In genomic region chr11:57248780-57249383, GRCh38 we compare ENCODE assay signal across 9 cellular contexts. TPM values are rescaled to one million over a fixed set of nuclear protein-coding genes. Genes with fewer than 3 reads are reported as not detected.
A peak's percentile ranks its signal among the peaks of the same experiment; 100 is the strongest.
DNase-seq lines count a peak whose midpoint lies in the region; ATAC-seq, FAIRE-seq and TF ChIP-seq lines count a peak whose summit lies in the region.
"Had no signal": no experiment of that assay in that cellular context is flagged by ENCODE, and none has a peak within 500 bp of the region (broad histone marks: within the 10 kb centered on the region; RNA-seq: fewer than 3 reads in every experiment).

No MANE protein-coding gene starts in this region.

- H3K79me2 ChIP-seq in OCI-LY3 (ENCODE audit: low read length): no peaks in the 10 kb centered on the region
- H3K79me2 ChIP-seq in keratinocyte (ENCODE audit: control insufficient read depth, insufficient read depth, low read length): no peaks in the 10 kb centered on the region

- H3K4me1 ChIP-seq in OCI-LY3 (ENCODE audit: low read length) (peaks cover 5% of the 10 kb centered on the region; the same call in 1 of the 2 replicates), keratinocyte (ENCODE audit: control insufficient read depth, extremely low read depth, insufficient read depth, low read length) (peaks cover 13% of the 10 kb centered on the region)

- H3K27ac ChIP-seq in OCI-LY3 (ENCODE audit: low read length) (no peak overlapping the region), brain microvascular endothelial cell (no peak overlapping the region), keratinocyte (ENCODE audit: control insufficient read depth, insufficient read depth, low read length) (peak overlapping the region; percentile 22)
- H3K27ac ChIP-seq: SK-N-MC had no signal

- no peak for DNase-seq in D721Med (ENCODE audit: insufficient read length, low spot score)
- DNase-seq in brain microvascular endothelial cell: peak; percentile 77
- DNase-seq in keratinocyte (ENCODE audit: low read depth, low spot score): no peak
- DNase-seq in stimulated activated CD8-positive, alpha-beta memory T cell treated with anti-CD3 and anti-CD28 coated beads, Interleukin-4, amount 100 ng/mL, for 48 hours: peak; percentile 47

- no peak overlapping the region for H3K9ac ChIP-seq in OCI-LY3 (ENCODE audit: low read length)
- peak overlapping the region; percentile 18 for H3K9ac ChIP-seq in keratinocyte (ENCODE audit: control insufficient read depth, extremely low read depth, insufficient read depth, low read length)

- peaks cover 32% of the 10 kb centered on the region for H3K27me3 ChIP-seq in OCI-LY3 (ENCODE audit: low read depth, low read length)
- no peaks in the 10 kb centered on the region for H3K27me3 ChIP-seq in brain microvascular endothelial cell (replicated peaks)
- H3K27me3 ChIP-seq in keratinocyte (ENCODE audit: control insufficient read depth, extremely low read depth, insufficient read depth, low read length): no peaks in the 10 kb centered on the region

- in situ Hi-C loops in brain microvascular endothelial cell (cut with HindIII; ENCODE audit: low pct_ligation_motif_present, low sequenced_read_pairs): no loop called here

- H3K4me3 ChIP-seq in OCI-LY3 (ENCODE audit: low read length): no peak overlapping the region
- H3K4me3 ChIP-seq in brain microvascular endothelial cell (ENCODE audit: low read depth, low read length): no peak overlapping the region
- peak overlapping the region in 1 of 3 experiments; percentile 49 for H3K4me3 ChIP-seq in keratinocyte (ENCODE audit: control insufficient read depth in 2 of 3, extremely low read depth in 1 of 3, insufficient read depth in 2 of 3, low read depth in 1 of 3, low read length in 3 of 3)
- H3K4me3 ChIP-seq: SK-N-MC had no signal

- dilution Hi-C loops in keratinocyte (cut with MboI; ENCODE audit: extremely low pct_ligation_motif_present, low sequenced_read_pairs): no loop called here

- H3K4me2 ChIP-seq in OCI-LY3 (ENCODE audit: low read length) (peak overlapping the region; percentile 18; the same call in 1 of the 2 replicates), keratinocyte (ENCODE audit: control insufficient read depth, extremely low read depth, insufficient read depth, low read depth, low read length) (peak overlapping the region; percentile 50)

- H4K20me1 ChIP-seq in OCI-LY3 (ENCODE audit: insufficient read depth, low read length) (no peaks in the 10 kb centered on the region), keratinocyte (ENCODE audit: control insufficient read depth, extremely low read depth, insufficient read depth, low read length) (no peaks in the 10 kb centered on the region)

- no peaks in the 10 kb centered on the region for H3K9me1 ChIP-seq in keratinocyte (ENCODE audit: control insufficient read depth, extremely low read depth, insufficient read depth, low read length)

- peak; percentile 50 for ATAC-seq in GM19328 (IDR thresholded peaks at IDR 0.05; ENCODE audit: unreplicated experiment)
- peak; percentile 45 for ATAC-seq in HG03520 (IDR thresholded peaks at IDR 0.05; ENCODE audit: unreplicated experiment)
- ATAC-seq in HG02763 (IDR thresholded peaks at IDR 0.05; ENCODE audit: unreplicated experiment): no peak

- FAIRE-seq in D721Med (lab: Jason Lieb, UNC) (no peak), keratinocyte (lab: Jason Lieb, UNC) (no peak)

- H2AFZ ChIP-seq in OCI-LY3 (ENCODE audit: low read depth, low read length) (no peak overlapping the region), keratinocyte (ENCODE audit: control insufficient read depth, low read length) (no peak overlapping the region)

- H3K36me3 ChIP-seq in OCI-LY3 (replicated peaks; ENCODE audit: low read depth, low read length) (no peaks in the 10 kb centered on the region), brain microvascular endothelial cell (replicated peaks) (no peaks in the 10 kb centered on the region), keratinocyte (ENCODE audit: control insufficient read depth in 2 of 2, extremely low read depth in 1 of 2, insufficient read depth in 2 of 2, low read length in 2 of 2) (no peaks in the 10 kb centered on the region)

- H3K9me3 ChIP-seq in OCI-LY3 (ENCODE audit: insufficient read depth, low read length) (no peaks in the 10 kb centered on the region), keratinocyte (ENCODE audit: control insufficient read depth, low read depth, low read length) (no peaks in the 10 kb centered on the region)

- TF ChIP-seq CTCF in D721Med (IDR thresholded peaks at IDR 0.05; ENCODE audit: insufficient read depth, missing control alignments): peak; percentile 48
- TF ChIP-seq CTCF in OCI-LY3 (IDR thresholded peaks at IDR 0.05; ENCODE audit: low read depth, low read length): peak; percentile 57
- TF ChIP-seq CTCF in brain microvascular endothelial cell (IDR thresholded peaks at IDR 0.05; ENCODE audit: low read depth, low read length, missing control alignments): peak; percentile 90
- TF ChIP-seq CTCF in keratinocyte (optimal IDR thresholded peaks at IDR 0.05 in 1 of 3, IDR thresholded peaks at IDR 0.05 in 1 of 3, conservative IDR thresholded peaks at IDR 0.05 in 1 of 3; ENCODE audit: extremely low read depth in 1 of 3, insufficient read depth in 2 of 3, low read length in 3 of 3): peak; percentile 70 to 90 (median 83)

RNA-seq across cellular contexts. Expression of gene APLNR, which starts 11.8 kb away (rescaled TPM):
- 0.03 TPM in 1 of 3 replicates, not detected in the others for polyA plus RNA-seq in keratinocyte
- not detected for polyA plus RNA-seq in keratinocyte (2011; ENCODE audit: low read depth)
- polyA plus RNA-seq in keratinocyte (2011; cell fraction: cytosol; rRNA removed): not detected in 2 replicates
- polyA plus RNA-seq in keratinocyte (2011; cell fraction: nucleus; rRNA removed): not detected in 2 replicates
- 0.17 TPM in 1 of 2 replicates, not detected in the other for polyA plus RNA-seq in keratinocyte (2012; ENCODE audit: low replicate concordance)
- not detected in 3 replicates for polyA minus RNA-seq in keratinocyte
- not detected for polyA minus RNA-seq in keratinocyte (2011; cell fraction: cytosol; rRNA and poly(A)+ RNA removed)
- not detected in 2 replicates for polyA minus RNA-seq in keratinocyte (2011; cell fraction: nucleus; rRNA and poly(A)+ RNA removed)

Comparison
In these comparisons a context has a peak if more than half of its experiments do, and no peak if none do; other contexts are left out.
1. DNase-seq: peak in brain microvascular endothelial cell (single experiment) and stimulated activated CD8-positive, alpha-beta memory T cell treated with anti-CD3 and anti-CD28 coated beads, Interleukin-4, amount 100 ng/mL, for 48 hours (single experiment); none in D721Med (single experiment) and keratinocyte (single experiment).
2. Peak in every context shown above with its lines, with median percentiles within 50 percentile points of each other: CTCF ChIP-seq.